In the genomic region with DNA sequence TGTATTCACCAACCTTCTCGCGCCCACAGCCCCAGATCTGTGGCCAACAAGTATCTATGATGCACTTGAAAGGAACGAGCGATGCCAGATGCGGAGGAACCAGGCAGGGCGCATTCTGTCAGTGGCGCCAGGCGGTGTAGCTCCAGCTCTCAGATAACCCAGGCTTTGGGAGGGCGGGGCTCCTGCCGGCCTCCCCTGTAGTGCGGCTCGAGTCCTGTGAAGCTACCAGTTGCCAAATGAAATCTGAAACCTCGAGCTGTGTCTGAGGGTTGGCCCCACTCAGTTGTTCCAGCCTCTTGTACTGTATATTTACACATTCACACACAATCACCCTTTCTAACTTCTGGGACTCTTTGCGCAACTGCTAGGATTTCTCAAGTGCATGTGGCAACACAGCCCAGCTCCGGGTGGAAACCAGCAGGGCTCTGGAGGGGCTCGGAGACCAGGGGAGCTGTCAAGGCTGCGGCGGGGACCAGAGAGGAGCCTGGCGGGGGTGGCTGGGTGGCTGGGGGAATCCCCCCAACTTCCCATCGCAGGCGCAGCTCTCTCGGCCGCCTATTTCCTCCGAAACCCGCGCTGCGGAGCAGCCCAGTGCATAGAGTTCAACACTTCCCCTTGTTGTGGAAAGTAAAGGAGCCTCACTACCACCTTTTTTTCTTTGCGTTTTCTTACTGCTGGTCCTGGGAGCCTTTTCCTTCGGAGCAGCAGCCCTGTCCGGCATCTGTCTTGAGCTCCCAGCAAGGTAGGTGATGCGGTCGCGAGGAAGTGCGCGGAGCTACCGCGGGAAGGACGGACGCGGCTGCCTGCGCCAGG, we compare ENCODE assay signal across 1 cellular context.
A peak's percentile ranks its signal among the peaks of the same experiment; 100 is the strongest.
TF ChIP-seq lines count a peak whose summit lies in the region.

A gene (plus strand): TSS at position 333 of the 813 bp plus-strand sequence.

TF ChIP-seq in GM12878, 131 proteins besides CTCF, POLR2A, EP300 and RAD21 (continued from another document):
- TF ChIP-seq, protein P1, sequence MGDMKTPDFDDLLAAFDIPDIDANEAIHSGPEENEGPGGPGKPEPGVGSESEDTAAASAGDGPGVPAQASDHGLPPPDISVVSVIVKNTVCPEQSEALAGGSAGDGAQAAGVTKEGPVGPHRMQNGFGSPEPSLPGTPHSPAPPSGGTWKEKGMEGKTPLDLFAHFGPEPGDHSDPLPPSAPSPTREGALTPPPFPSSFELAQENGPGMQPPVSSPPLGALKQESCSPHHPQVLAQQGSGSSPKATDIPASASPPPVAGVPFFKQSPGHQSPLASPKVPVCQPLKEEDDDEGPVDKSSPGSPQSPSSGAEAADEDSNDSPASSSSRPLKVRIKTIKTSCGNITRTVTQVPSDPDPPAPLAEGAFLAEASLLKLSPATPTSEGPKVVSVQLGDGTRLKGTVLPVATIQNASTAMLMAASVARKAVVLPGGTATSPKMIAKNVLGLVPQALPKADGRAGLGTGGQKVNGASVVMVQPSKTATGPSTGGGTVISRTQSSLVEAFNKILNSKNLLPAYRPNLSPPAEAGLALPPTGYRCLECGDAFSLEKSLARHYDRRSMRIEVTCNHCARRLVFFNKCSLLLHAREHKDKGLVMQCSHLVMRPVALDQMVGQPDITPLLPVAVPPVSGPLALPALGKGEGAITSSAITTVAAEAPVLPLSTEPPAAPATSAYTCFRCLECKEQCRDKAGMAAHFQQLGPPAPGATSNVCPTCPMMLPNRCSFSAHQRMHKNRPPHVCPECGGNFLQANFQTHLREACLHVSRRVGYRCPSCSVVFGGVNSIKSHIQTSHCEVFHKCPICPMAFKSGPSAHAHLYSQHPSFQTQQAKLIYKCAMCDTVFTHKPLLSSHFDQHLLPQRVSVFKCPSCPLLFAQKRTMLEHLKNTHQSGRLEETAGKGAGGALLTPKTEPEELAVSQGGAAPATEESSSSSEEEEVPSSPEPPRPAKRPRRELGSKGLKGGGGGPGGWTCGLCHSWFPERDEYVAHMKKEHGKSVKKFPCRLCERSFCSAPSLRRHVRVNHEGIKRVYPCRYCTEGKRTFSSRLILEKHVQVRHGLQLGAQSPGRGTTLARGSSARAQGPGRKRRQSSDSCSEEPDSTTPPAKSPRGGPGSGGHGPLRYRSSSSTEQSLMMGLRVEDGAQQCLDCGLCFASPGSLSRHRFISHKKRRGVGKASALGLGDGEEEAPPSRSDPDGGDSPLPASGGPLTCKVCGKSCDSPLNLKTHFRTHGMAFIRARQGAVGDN (IDR thresholded peaks at IDR 0.05) = no peak
- TF ChIP-seq DPF2 (IDR thresholded peaks at IDR 0.05) = peak; percentile 54; the same call in 1 of the 2 replicates
- TF ChIP-seq TBL1XR1 (IDR thresholded peaks at IDR 0.05; ENCODE audit: low read depth, low read length) = no peak
- TF ChIP-seq, protein P2, sequence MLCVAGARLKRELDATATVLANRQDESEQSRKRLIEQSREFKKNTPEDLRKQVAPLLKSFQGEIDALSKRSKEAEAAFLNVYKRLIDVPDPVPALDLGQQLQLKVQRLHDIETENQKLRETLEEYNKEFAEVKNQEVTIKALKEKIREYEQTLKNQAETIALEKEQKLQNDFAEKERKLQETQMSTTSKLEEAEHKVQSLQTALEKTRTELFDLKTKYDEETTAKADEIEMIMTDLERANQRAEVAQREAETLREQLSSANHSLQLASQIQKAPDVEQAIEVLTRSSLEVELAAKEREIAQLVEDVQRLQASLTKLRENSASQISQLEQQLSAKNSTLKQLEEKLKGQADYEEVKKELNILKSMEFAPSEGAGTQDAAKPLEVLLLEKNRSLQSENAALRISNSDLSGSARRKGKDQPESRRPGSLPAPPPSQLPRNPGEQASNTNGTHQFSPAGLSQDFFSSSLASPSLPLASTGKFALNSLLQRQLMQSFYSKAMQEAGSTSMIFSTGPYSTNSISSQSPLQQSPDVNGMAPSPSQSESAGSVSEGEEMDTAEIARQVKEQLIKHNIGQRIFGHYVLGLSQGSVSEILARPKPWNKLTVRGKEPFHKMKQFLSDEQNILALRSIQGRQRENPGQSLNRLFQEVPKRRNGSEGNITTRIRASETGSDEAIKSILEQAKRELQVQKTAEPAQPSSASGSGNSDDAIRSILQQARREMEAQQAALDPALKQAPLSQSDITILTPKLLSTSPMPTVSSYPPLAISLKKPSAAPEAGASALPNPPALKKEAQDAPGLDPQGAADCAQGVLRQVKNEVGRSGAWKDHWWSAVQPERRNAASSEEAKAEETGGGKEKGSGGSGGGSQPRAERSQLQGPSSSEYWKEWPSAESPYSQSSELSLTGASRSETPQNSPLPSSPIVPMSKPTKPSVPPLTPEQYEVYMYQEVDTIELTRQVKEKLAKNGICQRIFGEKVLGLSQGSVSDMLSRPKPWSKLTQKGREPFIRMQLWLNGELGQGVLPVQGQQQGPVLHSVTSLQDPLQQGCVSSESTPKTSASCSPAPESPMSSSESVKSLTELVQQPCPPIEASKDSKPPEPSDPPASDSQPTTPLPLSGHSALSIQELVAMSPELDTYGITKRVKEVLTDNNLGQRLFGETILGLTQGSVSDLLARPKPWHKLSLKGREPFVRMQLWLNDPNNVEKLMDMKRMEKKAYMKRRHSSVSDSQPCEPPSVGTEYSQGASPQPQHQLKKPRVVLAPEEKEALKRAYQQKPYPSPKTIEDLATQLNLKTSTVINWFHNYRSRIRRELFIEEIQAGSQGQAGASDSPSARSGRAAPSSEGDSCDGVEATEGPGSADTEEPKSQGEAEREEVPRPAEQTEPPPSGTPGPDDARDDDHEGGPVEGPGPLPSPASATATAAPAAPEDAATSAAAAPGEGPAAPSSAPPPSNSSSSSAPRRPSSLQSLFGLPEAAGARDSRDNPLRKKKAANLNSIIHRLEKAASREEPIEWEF (IDR thresholded peaks at IDR 0.05; ENCODE audit: insufficient replicate concordance, low read depth, low read length) = no peak
- TF ChIP-seq, protein P3, sequence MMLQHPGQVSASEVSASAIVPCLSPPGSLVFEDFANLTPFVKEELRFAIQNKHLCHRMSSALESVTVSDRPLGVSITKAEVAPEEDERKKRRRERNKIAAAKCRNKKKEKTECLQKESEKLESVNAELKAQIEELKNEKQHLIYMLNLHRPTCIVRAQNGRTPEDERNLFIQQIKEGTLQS (IDR thresholded peaks at IDR 0.05; ENCODE audit: borderline replicate concordance, extremely low read depth, low read depth, low read length) = no peak
- TF ChIP-seq PAX5 (IDR thresholded peaks at IDR 0.05; ENCODE audit: borderline replicate concordance, low read depth, low read length) = peak; percentile 4; the same call in 1 of the 2 replicates
- no peak for TF ChIP-seq TCF12 (IDR thresholded peaks at IDR 0.05; ENCODE audit: low read depth, low read length)
- TF ChIP-seq RCOR1 (conservative IDR thresholded peaks at IDR 0.05; ENCODE audit: low read depth, low read length) = no peak
- peak in 1 of 2 experiments; percentile 48; a peak in 1 of 4 replicates for TF ChIP-seq ETV6 (conservative IDR thresholded peaks at IDR 0.05 in 1 of 2, IDR thresholded peaks at IDR 0.05 in 1 of 2; ENCODE audit: borderline replicate concordance in 1 of 2, low read depth in 1 of 2)
- no peak for TF ChIP-seq SREBF1 (IDR thresholded peaks at IDR 0.05; ENCODE audit: low read length)
- peak; percentile 21; the same call in 1 of the 2 replicates for TF ChIP-seq SPI1 (IDR thresholded peaks at IDR 0.05; ENCODE audit: borderline replicate concordance, insufficient read depth, low read depth, low read length)
- TF ChIP-seq KDM1A (IDR thresholded peaks at IDR 0.05; ENCODE audit: borderline replicate concordance) = no peak
- no peak for TF ChIP-seq NBN (IDR thresholded peaks at IDR 0.05)
- TF ChIP-seq CHD4 (IDR thresholded peaks at IDR 0.05) = no peak
- TF ChIP-seq, protein P4, sequence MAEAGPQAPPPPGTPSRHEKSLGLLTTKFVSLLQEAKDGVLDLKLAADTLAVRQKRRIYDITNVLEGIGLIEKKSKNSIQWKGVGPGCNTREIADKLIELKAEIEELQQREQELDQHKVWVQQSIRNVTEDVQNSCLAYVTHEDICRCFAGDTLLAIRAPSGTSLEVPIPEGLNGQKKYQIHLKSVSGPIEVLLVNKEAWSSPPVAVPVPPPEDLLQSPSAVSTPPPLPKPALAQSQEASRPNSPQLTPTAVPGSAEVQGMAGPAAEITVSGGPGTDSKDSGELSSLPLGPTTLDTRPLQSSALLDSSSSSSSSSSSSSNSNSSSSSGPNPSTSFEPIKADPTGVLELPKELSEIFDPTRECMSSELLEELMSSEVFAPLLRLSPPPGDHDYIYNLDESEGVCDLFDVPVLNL (IDR thresholded peaks at IDR 0.05; ENCODE audit: low read depth, low read length) = no peak
- TF ChIP-seq NR2F1 (conservative IDR thresholded peaks at IDR 0.05) = 0 out of 2 replicates have a peak, but pooled peaks have one; percentile 14
- TF ChIP-seq, protein P5, sequence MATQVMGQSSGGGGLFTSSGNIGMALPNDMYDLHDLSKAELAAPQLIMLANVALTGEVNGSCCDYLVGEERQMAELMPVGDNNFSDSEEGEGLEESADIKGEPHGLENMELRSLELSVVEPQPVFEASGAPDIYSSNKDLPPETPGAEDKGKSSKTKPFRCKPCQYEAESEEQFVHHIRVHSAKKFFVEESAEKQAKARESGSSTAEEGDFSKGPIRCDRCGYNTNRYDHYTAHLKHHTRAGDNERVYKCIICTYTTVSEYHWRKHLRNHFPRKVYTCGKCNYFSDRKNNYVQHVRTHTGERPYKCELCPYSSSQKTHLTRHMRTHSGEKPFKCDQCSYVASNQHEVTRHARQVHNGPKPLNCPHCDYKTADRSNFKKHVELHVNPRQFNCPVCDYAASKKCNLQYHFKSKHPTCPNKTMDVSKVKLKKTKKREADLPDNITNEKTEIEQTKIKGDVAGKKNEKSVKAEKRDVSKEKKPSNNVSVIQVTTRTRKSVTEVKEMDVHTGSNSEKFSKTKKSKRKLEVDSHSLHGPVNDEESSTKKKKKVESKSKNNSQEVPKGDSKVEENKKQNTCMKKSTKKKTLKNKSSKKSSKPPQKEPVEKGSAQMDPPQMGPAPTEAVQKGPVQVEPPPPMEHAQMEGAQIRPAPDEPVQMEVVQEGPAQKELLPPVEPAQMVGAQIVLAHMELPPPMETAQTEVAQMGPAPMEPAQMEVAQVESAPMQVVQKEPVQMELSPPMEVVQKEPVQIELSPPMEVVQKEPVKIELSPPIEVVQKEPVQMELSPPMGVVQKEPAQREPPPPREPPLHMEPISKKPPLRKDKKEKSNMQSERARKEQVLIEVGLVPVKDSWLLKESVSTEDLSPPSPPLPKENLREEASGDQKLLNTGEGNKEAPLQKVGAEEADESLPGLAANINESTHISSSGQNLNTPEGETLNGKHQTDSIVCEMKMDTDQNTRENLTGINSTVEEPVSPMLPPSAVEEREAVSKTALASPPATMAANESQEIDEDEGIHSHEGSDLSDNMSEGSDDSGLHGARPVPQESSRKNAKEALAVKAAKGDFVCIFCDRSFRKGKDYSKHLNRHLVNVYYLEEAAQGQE (IDR thresholded peaks at IDR 0.05; ENCODE audit: low read depth, low read length) = no peak
- peak in 1 of 2 experiments; percentile 84; a peak in 1 of 3 replicates for TF ChIP-seq EGR1 (IDR thresholded peaks at IDR 0.05; ENCODE audit: borderline replicate concordance in 1 of 2, low read depth in 2 of 2, low read length in 2 of 2)
- TF ChIP-seq ZBED1 (IDR thresholded peaks at IDR 0.05; ENCODE audit: borderline replicate concordance) = no peak
- no peak for TF ChIP-seq CEBPB (IDR thresholded peaks at IDR 0.05; ENCODE audit: borderline replicate concordance in 1 of 2, low read depth in 2 of 2, low read length in 2 of 2)
- TF ChIP-seq, protein P6, sequence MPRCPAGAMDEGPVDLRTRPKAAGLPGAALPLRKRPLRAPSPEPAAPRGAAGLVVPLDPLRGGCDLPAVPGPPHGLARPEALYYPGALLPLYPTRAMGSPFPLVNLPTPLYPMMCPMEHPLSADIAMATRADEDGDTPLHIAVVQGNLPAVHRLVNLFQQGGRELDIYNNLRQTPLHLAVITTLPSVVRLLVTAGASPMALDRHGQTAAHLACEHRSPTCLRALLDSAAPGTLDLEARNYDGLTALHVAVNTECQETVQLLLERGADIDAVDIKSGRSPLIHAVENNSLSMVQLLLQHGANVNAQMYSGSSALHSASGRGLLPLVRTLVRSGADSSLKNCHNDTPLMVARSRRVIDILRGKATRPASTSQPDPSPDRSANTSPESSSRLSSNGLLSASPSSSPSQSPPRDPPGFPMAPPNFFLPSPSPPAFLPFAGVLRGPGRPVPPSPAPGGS (IDR thresholded peaks at IDR 0.05; ENCODE audit: borderline replicate concordance, insufficient read depth, low read depth, low read length, poor library complexity, severe bottlenecking) = peak; percentile 31
- TF ChIP-seq MTA2 (IDR thresholded peaks at IDR 0.05; ENCODE audit: low read depth) = no peak
- TF ChIP-seq, protein P7, sequence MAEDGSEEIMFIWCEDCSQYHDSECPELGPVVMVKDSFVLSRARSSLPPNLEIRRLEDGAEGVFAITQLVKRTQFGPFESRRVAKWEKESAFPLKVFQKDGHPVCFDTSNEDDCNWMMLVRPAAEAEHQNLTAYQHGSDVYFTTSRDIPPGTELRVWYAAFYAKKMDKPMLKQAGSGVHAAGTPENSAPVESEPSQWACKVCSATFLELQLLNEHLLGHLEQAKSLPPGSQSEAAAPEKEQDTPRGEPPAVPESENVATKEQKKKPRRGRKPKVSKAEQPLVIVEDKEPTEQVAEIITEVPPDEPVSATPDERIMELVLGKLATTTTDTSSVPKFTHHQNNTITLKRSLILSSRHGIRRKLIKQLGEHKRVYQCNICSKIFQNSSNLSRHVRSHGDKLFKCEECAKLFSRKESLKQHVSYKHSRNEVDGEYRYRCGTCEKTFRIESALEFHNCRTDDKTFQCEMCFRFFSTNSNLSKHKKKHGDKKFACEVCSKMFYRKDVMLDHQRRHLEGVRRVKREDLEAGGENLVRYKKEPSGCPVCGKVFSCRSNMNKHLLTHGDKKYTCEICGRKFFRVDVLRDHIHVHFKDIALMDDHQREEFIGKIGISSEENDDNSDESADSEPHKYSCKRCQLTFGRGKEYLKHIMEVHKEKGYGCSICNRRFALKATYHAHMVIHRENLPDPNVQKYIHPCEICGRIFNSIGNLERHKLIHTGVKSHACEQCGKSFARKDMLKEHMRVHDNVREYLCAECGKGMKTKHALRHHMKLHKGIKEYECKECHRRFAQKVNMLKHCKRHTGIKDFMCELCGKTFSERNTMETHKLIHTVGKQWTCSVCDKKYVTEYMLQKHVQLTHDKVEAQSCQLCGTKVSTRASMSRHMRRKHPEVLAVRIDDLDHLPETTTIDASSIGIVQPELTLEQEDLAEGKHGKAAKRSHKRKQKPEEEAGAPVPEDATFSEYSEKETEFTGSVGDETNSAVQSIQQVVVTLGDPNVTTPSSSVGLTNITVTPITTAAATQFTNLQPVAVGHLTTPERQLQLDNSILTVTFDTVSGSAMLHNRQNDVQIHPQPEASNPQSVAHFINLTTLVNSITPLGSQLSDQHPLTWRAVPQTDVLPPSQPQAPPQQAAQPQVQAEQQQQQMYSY (CRISPR knock-in tag; IDR thresholded peaks at IDR 0.05) = no peak
